ENCODE assay signal across 22 cellular contexts in genomic region chr3:106204160-106204868, GRCh38.
DNase-seq lines count a peak whose midpoint lies in the region; ATAC-seq and TF ChIP-seq lines count a peak whose summit lies in the region.
"Had no signal": no experiment of that assay in that cellular context is flagged by ENCODE, and none has a peak within 500 bp of the region (broad histone marks: within the 10 kb centered on the region; RNA-seq: fewer than 3 reads in every experiment).

No MANE protein-coding gene starts in this region.

- no peak for DNase-seq in A673 (ENCODE audit: low spot score)
- no peak for DNase-seq in CD8-positive, alpha-beta T cell
- DNase-seq in activated T-helper 2 cell treated with anti-CD3 and anti-CD28 coated beads, Interferon-gamma antibody, Interleukin-2, Interleukin-4, amounts not matched to agents 10 μg/mL and 5 μg/mL and 100 μg/mL, durations not matched to agents 14 hours and 24 hours and 36 hours (ENCODE audit: low spot score) = no peak
- peak; percentile 72 for DNase-seq in kidney epithelial cell (ENCODE audit: low read depth)
- DNase-seq in HuH-7.5 (ENCODE audit: low spot score) = no peak
- no peak for DNase-seq in MM.1S
- DNase-seq in HUDEP-2 (lab: John Stamatoyannopoulos, UW; ENCODE audit: unreplicated experiment in 76 of 76) = no peak
- DNase-seq: activated CD8-positive, alpha-beta memory T cell treated with anti-CD3 and anti-CD28 coated beads for 24 hours; aorta; CD8-positive, alpha-beta memory T cell; central memory CD4-positive, alpha-beta T cell; dermis blood vessel endothelial cell; DMS79 treated with DMSO at 0.1 percent for 48 hours; Kasumi-1; midbrain; natural killer cell; NCI-H1048; NCI-H1930; uterus had no signal

- no peak overlapping the region for H3K4me3 ChIP-seq in A673 (ENCODE audit: low read depth, low read length, poor library complexity, severe bottlenecking)
- H3K4me3 ChIP-seq in CD8-positive, alpha-beta T cell (ENCODE audit: low read depth, low read length) = no peak overlapping the region
- H3K4me3 ChIP-seq in kidney epithelial cell (ENCODE audit: low read depth, low read length) = no peak overlapping the region
- no peak overlapping the region for H3K4me3 ChIP-seq in MM.1S (ENCODE audit: low read length)
- H3K4me3 ChIP-seq: left lung, uterus had no signal

- no peak overlapping the region for H2AFZ ChIP-seq in MM.1S (ENCODE audit: low read length)
- H2AFZ ChIP-seq: parathyroid adenoma had no signal

- TF ChIP-seq CTCF in A673 (conservative IDR thresholded peaks at IDR 0.05; ENCODE audit: low read depth, low read length) (no peak), kidney epithelial cell (IDR thresholded peaks at IDR 0.05; ENCODE audit: insufficient read depth, low read length, poor library complexity, severe bottlenecking) (no peak), MM.1S (IDR thresholded peaks at IDR 0.05; ENCODE audit: low read length) (no peak)
- TF ChIP-seq CTCF in CD8-positive, alpha-beta T cell (IDR thresholded peaks at IDR 0.05) = no peak

- no peaks in the 10 kb centered on the region for H4K20me1 ChIP-seq in MM.1S (ENCODE audit: insufficient read depth, low read length)

- no peaks in the 10 kb centered on the region for H3K79me2 ChIP-seq in MM.1S (ENCODE audit: low read length)
- H3K79me2 ChIP-seq: parathyroid adenoma had no signal

- H3K27me3 ChIP-seq in A673 (replicated peaks; ENCODE audit: insufficient read depth, low read depth, low read length, poor library complexity) (no peaks in the 10 kb centered on the region), kidney epithelial cell (ENCODE audit: control insufficient read depth, insufficient read depth, low read length) (no peaks in the 10 kb centered on the region), MM.1S (replicated peaks; ENCODE audit: insufficient read depth, low read length) (no peaks in the 10 kb centered on the region)
- H3K27me3 ChIP-seq in CD8-positive, alpha-beta T cell (ENCODE audit: insufficient read depth, low read length) = no peaks in the 10 kb centered on the region
- H3K27me3 ChIP-seq: left lung, uterus had no signal

- H3K9me3 Mint-ChIP-seq in CD8-positive, alpha-beta T cell = peaks cover 8% of the 10 kb centered on the region
- peaks cover 17% of the 10 kb centered on the region for H3K9me3 Mint-ChIP-seq in activated T-helper 2 cell treated with anti-CD3 and anti-CD28 coated beads, Interferon-gamma antibody, Interleukin-2, Interleukin-4, amounts not matched to agents 10 μg/mL and 5 μg/mL and 100 μg/mL, durations not matched to agents 14 hours and 24 hours and 36 hours
- H3K9me3 Mint-ChIP-seq: natural killer cell had no signal

- H3K27ac Mint-ChIP-seq in CD8-positive, alpha-beta T cell = peak overlapping the region; percentile 7
- H3K27ac Mint-ChIP-seq in activated T-helper 2 cell treated with anti-CD3 and anti-CD28 coated beads, Interferon-gamma antibody, Interleukin-2, Interleukin-4, amounts not matched to agents 10 μg/mL and 5 μg/mL and 100 μg/mL, durations not matched to agents 14 hours and 24 hours and 36 hours = peak overlapping the region; percentile 4
- H3K27ac Mint-ChIP-seq: natural killer cell had no signal

- no peaks in the 10 kb centered on the region for H3K36me3 Mint-ChIP-seq in CD8-positive, alpha-beta T cell
- peaks cover 19% of the 10 kb centered on the region for H3K36me3 Mint-ChIP-seq in activated T-helper 2 cell treated with anti-CD3 and anti-CD28 coated beads, Interferon-gamma antibody, Interleukin-2, Interleukin-4, amounts not matched to agents 10 μg/mL and 5 μg/mL and 100 μg/mL, durations not matched to agents 14 hours and 24 hours and 36 hours (ENCODE audit: low read depth)
- H3K36me3 Mint-ChIP-seq: natural killer cell had no signal

- H3K4me1 ChIP-seq in A673 (ENCODE audit: insufficient read depth, low read length, poor library complexity, severe bottlenecking) = peaks cover 37% of the 10 kb centered on the region
- peaks cover 24% of the 10 kb centered on the region for H3K4me1 ChIP-seq in CD8-positive, alpha-beta T cell (ENCODE audit: insufficient read depth, low read length)
- no peaks in the 10 kb centered on the region for H3K4me1 ChIP-seq in MM.1S (ENCODE audit: low read length)
- H3K4me1 ChIP-seq: parathyroid adenoma, uterus had no signal

- no peaks in the 10 kb centered on the region for H3K9me2 ChIP-seq in MM.1S (replicated peaks; ENCODE audit: insufficient read depth, low read length)

- H3K27ac ChIP-seq in A673 (ENCODE audit: low read depth, low read length, poor library complexity, severe bottlenecking) (peak overlapping the region; percentile 93), MM.1S (ENCODE audit: low read length) (no peak overlapping the region)
- H3K27ac ChIP-seq in CD8-positive, alpha-beta T cell (ENCODE audit: low read depth, low read length) = no peak overlapping the region
- H3K27ac ChIP-seq: left lung, parathyroid adenoma, uterus had no signal

- no peak overlapping the region for H3K9ac ChIP-seq in MM.1S (ENCODE audit: low read length)
- H3K9ac ChIP-seq: parathyroid adenoma had no signal

- H3K27me3 Mint-ChIP-seq in CD8-positive, alpha-beta T cell (ENCODE audit: low read depth) = no peaks in the 10 kb centered on the region
- H3K27me3 Mint-ChIP-seq in activated T-helper 2 cell treated with anti-CD3 and anti-CD28 coated beads, Interferon-gamma antibody, Interleukin-2, Interleukin-4, amounts not matched to agents 10 μg/mL and 5 μg/mL and 100 μg/mL, durations not matched to agents 14 hours and 24 hours and 36 hours (ENCODE audit: low read depth) = no peaks in the 10 kb centered on the region

- CTCF ChIA-PET in A673 (lab: Charles Lee) = no interaction called here
- CTCF ChIA-PET in CD8-positive, alpha-beta T cell (lab: Charles Lee) = no interaction called here

- H3F3A ChIP-seq in MM.1S (ENCODE audit: insufficient read depth, low read length) = no peaks in the 10 kb centered on the region

- peaks cover 6% of the 10 kb centered on the region for H3K9me3 ChIP-seq in A673 (ENCODE audit: low read depth, low read length, poor library complexity, severe bottlenecking)
- H3K9me3 ChIP-seq in CD8-positive, alpha-beta T cell (ENCODE audit: low read length) = no peaks in the 10 kb centered on the region
- H3K9me3 ChIP-seq in MM.1S (replicated peaks; ENCODE audit: insufficient read depth, low read length) = no peaks in the 10 kb centered on the region
- H3K9me3 ChIP-seq: left lung, uterus had no signal

- BruUV-seq in A673 (replicated peaks; lab: Mats Ljungman, UMichigan) = no TSS peak

- POLR2A ChIA-PET in A673 (lab: Charles Lee; ENCODE audit: low non-redundant PET) = no interaction called here
- POLR2A ChIA-PET in CD8-positive, alpha-beta T cell (lab: Charles Lee) = interaction anchor here (0.6 to 1.2 kb wide), 2 partner anchors 10 to 295 kb away, joined by 3 to 4 read pairs; no protein-coding TSS in a partner anchor

- no peak overlapping the region for H3K4me2 ChIP-seq in MM.1S (ENCODE audit: low read depth, low read length)

- no peak for ATAC-seq in CD8-positive, alpha-beta T cell
- ATAC-seq: left lung, natural killer cell, sciatic nerve had no signal

- intact Hi-C loops in A673 (cut with micrococcal nuclease; ENCODE audit: unreplicated experiment) = loop anchor here (10.0 kb wide), 2 partner anchors 400 to 520 kb away; no protein-coding TSS in a partner anchor
- intact Hi-C loops in CD8-positive, alpha-beta T cell (cut with DNase I, micrococcal nuclease) = no loop called here
- intact Hi-C loops in activated T-helper 2 cell treated with anti-CD3 and anti-CD28 coated beads, Interferon-gamma antibody, Interleukin-2, Interleukin-4, amounts not matched to agents 10 μg/mL and 5 μg/mL and 100 μg/mL, durations not matched to agents 14 hours and 24 hours and 36 hours (cut with micrococcal nuclease) = no loop called here

- H3K36me3 ChIP-seq in A673 (ENCODE audit: insufficient read depth, low read length, poor library complexity, severe bottlenecking) = no peaks in the 10 kb centered on the region
- H3K36me3 ChIP-seq in CD8-positive, alpha-beta T cell (ENCODE audit: insufficient read depth, low read length) = no peaks in the 10 kb centered on the region
- H3K36me3 ChIP-seq in kidney epithelial cell (ENCODE audit: control insufficient read depth, insufficient read depth, low read length) = no peaks in the 10 kb centered on the region
- no peaks in the 10 kb centered on the region for H3K36me3 ChIP-seq in MM.1S (replicated peaks; ENCODE audit: insufficient read depth, low read length)
- H3K36me3 ChIP-seq: left lung, uterus had no signal

- no peak overlapping the region for H3K4me3 Mint-ChIP-seq in CD8-positive, alpha-beta T cell
- no peak overlapping the region for H3K4me3 Mint-ChIP-seq in activated T-helper 2 cell treated with anti-CD3 and anti-CD28 coated beads, Interferon-gamma antibody, Interleukin-2, Interleukin-4, amounts not matched to agents 10 μg/mL and 5 μg/mL and 100 μg/mL, durations not matched to agents 14 hours and 24 hours and 36 hours (ENCODE audit: low read depth)
- H3K4me3 Mint-ChIP-seq: CD8-positive, alpha-beta memory T cell; natural killer cell had no signal

- H3K4me1 Mint-ChIP-seq in CD8-positive, alpha-beta T cell (ENCODE audit: low read depth) = peaks cover 38% of the 10 kb centered on the region
- H3K4me1 Mint-ChIP-seq in activated T-helper 2 cell treated with anti-CD3 and anti-CD28 coated beads, Interferon-gamma antibody, Interleukin-2, Interleukin-4, amounts not matched to agents 10 μg/mL and 5 μg/mL and 100 μg/mL, durations not matched to agents 14 hours and 24 hours and 36 hours (ENCODE audit: low read depth) = peaks cover 37% of the 10 kb centered on the region
